ENCODE assay signal across 1 cellular context in the genomic region with DNA sequence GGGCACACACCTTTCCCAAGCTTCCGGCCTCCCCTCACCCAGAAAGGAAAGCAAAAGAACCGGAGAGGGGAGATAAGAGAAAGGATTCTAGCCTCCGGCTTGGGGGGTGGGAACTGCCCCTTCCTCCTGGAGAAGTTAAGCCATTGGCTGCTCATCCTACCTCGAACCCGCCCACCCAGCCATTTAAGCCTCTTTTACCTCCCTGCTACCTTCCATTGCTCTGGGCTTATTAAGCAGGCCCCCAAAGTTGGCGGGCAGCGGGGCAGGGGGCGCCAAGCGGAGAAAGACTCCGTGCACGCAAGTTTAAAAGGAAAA.
A peak's percentile ranks its signal among the peaks of the same experiment; 100 is the strongest.
TF ChIP-seq lines count a peak whose summit lies in the region.

No MANE protein-coding gene starts in this region.

TF ChIP-seq in HEK293, 187 proteins besides CTCF, POLR2A, EP300 and RAD21 (continued from another document):
- TF ChIP-seq, protein P1, sequence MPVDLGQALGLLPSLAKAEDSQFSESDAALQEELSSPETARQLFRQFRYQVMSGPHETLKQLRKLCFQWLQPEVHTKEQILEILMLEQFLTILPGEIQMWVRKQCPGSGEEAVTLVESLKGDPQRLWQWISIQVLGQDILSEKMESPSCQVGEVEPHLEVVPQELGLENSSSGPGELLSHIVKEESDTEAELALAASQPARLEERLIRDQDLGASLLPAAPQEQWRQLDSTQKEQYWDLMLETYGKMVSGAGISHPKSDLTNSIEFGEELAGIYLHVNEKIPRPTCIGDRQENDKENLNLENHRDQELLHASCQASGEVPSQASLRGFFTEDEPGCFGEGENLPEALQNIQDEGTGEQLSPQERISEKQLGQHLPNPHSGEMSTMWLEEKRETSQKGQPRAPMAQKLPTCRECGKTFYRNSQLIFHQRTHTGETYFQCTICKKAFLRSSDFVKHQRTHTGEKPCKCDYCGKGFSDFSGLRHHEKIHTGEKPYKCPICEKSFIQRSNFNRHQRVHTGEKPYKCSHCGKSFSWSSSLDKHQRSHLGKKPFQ (tag by site-specific recombination; IDR thresholded peaks at IDR 0.05): no peak
- TF ChIP-seq ZNF544 (tag by site-specific recombination; IDR thresholded peaks at IDR 0.05): no peak
- no peak for TF ChIP-seq ZNF830 (tag by site-specific recombination; IDR thresholded peaks at IDR 0.05; ENCODE audit: low read depth)
- TF ChIP-seq, protein P2, sequence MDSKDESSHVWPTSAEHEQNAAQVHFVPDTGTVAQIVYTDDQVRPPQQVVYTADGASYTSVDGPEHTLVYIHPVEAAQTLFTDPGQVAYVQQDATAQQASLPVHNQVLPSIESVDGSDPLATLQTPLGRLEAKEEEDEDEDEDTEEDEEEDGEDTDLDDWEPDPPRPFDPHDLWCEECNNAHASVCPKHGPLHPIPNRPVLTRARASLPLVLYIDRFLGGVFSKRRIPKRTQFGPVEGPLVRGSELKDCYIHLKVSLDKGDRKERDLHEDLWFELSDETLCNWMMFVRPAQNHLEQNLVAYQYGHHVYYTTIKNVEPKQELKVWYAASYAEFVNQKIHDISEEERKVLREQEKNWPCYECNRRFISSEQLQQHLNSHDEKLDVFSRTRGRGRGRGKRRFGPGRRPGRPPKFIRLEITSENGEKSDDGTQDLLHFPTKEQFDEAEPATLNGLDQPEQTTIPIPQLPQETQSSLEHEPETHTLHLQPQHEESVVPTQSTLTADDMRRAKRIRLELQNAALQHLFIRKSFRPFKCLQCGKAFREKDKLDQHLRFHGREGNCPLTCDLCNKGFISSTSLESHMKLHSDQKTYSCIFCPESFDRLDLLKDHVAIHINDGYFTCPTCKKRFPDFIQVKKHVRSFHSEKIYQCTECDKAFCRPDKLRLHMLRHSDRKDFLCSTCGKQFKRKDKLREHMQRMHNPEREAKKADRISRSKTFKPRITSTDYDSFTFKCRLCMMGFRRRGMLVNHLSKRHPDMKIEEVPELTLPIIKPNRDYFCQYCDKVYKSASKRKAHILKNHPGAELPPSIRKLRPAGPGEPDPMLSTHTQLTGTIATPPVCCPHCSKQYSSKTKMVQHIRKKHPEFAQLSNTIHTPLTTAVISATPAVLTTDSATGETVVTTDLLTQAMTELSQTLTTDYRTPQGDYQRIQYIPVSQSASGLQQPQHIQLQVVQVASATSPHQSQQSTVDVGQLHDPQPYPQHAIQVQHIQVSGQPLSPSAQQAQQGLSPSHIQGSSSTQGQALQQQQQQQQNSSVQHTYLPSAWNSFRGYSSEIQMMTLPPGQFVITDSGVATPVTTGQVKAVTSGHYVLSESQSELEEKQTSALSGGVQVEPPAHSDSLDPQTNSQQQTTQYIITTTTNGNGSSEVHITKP (tag by site-specific recombination; IDR thresholded peaks at IDR 0.05): no peak
- TF ChIP-seq, protein P3, sequence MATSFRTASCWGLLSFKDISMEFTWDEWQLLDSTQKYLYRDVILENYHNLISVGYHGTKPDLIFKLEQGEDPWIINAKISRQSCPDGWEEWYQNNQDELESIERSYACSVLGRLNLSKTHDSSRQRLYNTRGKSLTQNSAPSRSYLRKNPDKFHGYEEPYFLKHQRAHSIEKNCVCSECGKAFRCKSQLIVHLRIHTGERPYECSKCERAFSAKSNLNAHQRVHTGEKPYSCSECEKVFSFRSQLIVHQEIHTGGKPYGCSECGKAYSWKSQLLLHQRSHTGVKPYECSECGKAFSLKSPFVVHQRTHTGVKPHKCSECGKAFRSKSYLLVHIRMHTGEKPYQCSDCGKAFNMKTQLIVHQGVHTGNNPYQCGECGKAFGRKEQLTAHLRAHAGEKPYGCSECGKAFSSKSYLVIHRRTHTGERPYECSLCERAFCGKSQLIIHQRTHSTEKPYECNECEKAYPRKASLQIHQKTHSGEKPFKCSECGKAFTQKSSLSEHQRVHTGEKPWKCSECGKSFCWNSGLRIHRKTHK (tag by site-specific recombination; IDR thresholded peaks at IDR 0.05): no peak
- no peak for TF ChIP-seq ZNF184 (tag by site-specific recombination; IDR thresholded peaks at IDR 0.05)
- TF ChIP-seq SETDB1 (IDR thresholded peaks at IDR 0.05; ENCODE audit: insufficient read length, low read length): no peak
- TF ChIP-seq ZBTB7A (tag by site-specific recombination; IDR thresholded peaks at IDR 0.05; ENCODE audit: low read depth): no peak
- no peak for TF ChIP-seq SCRT2 (tag by site-specific recombination; IDR thresholded peaks at IDR 0.05)
- TF ChIP-seq, protein P4, sequence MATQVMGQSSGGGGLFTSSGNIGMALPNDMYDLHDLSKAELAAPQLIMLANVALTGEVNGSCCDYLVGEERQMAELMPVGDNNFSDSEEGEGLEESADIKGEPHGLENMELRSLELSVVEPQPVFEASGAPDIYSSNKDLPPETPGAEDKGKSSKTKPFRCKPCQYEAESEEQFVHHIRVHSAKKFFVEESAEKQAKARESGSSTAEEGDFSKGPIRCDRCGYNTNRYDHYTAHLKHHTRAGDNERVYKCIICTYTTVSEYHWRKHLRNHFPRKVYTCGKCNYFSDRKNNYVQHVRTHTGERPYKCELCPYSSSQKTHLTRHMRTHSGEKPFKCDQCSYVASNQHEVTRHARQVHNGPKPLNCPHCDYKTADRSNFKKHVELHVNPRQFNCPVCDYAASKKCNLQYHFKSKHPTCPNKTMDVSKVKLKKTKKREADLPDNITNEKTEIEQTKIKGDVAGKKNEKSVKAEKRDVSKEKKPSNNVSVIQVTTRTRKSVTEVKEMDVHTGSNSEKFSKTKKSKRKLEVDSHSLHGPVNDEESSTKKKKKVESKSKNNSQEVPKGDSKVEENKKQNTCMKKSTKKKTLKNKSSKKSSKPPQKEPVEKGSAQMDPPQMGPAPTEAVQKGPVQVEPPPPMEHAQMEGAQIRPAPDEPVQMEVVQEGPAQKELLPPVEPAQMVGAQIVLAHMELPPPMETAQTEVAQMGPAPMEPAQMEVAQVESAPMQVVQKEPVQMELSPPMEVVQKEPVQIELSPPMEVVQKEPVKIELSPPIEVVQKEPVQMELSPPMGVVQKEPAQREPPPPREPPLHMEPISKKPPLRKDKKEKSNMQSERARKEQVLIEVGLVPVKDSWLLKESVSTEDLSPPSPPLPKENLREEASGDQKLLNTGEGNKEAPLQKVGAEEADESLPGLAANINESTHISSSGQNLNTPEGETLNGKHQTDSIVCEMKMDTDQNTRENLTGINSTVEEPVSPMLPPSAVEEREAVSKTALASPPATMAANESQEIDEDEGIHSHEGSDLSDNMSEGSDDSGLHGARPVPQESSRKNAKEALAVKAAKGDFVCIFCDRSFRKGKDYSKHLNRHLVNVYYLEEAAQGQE (tag by site-specific recombination; IDR thresholded peaks at IDR 0.05): no peak
- TF ChIP-seq ZNF473 (tag by site-specific recombination; IDR thresholded peaks at IDR 0.05): no peak
- TF ChIP-seq, protein P5, sequence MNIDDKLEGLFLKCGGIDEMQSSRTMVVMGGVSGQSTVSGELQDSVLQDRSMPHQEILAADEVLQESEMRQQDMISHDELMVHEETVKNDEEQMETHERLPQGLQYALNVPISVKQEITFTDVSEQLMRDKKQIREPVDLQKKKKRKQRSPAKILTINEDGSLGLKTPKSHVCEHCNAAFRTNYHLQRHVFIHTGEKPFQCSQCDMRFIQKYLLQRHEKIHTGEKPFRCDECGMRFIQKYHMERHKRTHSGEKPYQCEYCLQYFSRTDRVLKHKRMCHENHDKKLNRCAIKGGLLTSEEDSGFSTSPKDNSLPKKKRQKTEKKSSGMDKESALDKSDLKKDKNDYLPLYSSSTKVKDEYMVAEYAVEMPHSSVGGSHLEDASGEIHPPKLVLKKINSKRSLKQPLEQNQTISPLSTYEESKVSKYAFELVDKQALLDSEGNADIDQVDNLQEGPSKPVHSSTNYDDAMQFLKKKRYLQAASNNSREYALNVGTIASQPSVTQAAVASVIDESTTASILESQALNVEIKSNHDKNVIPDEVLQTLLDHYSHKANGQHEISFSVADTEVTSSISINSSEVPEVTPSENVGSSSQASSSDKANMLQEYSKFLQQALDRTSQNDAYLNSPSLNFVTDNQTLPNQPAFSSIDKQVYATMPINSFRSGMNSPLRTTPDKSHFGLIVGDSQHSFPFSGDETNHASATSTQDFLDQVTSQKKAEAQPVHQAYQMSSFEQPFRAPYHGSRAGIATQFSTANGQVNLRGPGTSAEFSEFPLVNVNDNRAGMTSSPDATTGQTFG (tag by site-specific recombination; IDR thresholded peaks at IDR 0.05; ENCODE audit: borderline replicate concordance): no peak
- no peak for TF ChIP-seq ZNF423 (tag by site-specific recombination; IDR thresholded peaks at IDR 0.05)
- TF ChIP-seq ZNF677 (tag by site-specific recombination; IDR thresholded peaks at IDR 0.05): no peak
- no peak for TF ChIP-seq MYNN (tag by site-specific recombination; IDR thresholded peaks at IDR 0.05; ENCODE audit: borderline replicate concordance)
- TF ChIP-seq OSR2 (tag by site-specific recombination; IDR thresholded peaks at IDR 0.05): no peak
- TF ChIP-seq ZNF530 (tag by site-specific recombination; IDR thresholded peaks at IDR 0.05; ENCODE audit: low read depth): no peak
- TF ChIP-seq, protein P6, sequence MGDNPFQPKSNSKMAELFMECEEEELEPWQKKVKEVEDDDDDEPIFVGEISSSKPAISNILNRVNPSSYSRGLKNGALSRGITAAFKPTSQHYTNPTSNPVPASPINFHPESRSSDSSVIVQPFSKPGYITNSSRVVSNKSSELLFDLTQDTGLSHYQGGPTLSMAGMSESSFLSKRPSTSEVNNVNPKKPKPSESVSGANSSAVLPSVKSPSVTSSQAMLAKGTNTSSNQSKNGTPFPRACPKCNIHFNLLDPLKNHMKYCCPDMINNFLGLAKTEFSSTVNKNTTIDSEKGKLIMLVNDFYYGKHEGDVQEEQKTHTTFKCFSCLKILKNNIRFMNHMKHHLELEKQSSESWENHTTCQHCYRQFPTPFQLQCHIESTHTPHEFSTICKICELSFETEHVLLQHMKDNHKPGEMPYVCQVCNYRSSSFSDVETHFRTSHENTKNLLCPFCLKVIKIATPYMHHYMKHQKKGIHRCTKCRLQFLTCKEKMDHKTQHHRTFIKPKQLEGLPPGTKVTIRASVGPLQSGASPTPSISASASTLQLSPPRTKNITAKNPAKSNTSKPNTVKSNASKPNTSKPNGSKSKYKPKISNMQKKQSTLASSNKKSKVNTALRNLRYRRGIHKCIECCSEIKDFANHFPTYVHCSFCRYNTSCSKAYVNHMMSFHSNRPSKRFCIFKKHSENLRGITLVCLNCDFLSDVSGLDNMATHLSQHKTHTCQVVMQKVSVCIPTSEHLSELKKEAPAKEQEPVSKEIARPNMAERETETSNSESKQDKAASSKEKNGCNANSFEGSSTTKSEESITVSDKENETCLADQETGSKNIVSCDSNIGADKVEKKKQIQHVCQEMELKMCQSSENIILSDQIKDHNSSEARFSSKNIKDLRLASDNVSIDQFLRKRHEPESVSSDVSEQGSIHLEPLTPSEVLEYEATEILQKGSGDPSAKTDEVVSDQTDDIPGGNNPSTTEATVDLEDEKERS (tag by site-specific recombination; IDR thresholded peaks at IDR 0.05): no peak
- no peak for TF ChIP-seq ZSCAN16 (tag by site-specific recombination; IDR thresholded peaks at IDR 0.05)
- TF ChIP-seq ZNF621 (tag by site-specific recombination; IDR thresholded peaks at IDR 0.05): no peak
- no peak for TF ChIP-seq ZFP69B (tag by site-specific recombination; IDR thresholded peaks at IDR 0.05)
- no peak for TF ChIP-seq ZNF555 (tag by site-specific recombination; conservative IDR thresholded peaks at IDR 0.05)
- TF ChIP-seq TCF7L2 (IDR thresholded peaks at IDR 0.05; ENCODE audit: borderline replicate concordance, low read depth, low read length): no peak
- no peak for TF ChIP-seq ZNF529 (tag by site-specific recombination; IDR thresholded peaks at IDR 0.05; ENCODE audit: insufficient replicate concordance)
- TF ChIP-seq, protein P7, sequence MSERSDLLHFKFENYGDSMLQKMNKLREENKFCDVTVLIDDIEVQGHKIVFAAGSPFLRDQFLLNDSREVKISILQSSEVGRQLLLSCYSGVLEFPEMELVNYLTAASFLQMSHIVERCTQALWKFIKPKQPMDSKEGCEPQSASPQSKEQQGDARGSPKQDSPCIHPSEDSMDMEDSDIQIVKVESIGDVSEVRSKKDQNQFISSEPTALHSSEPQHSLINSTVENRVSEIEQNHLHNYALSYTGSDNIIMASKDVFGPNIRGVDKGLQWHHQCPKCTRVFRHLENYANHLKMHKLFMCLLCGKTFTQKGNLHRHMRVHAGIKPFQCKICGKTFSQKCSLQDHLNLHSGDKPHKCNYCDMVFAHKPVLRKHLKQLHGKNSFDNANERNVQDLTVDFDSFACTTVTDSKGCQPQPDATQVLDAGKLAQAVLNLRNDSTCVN (tag by site-specific recombination; optimal IDR thresholded peaks at IDR 0.05): peak; percentile 39
- no peak for TF ChIP-seq ZNF157 (tag by site-specific recombination; IDR thresholded peaks at IDR 0.05)
- TF ChIP-seq ZNF175 (tag by site-specific recombination; IDR thresholded peaks at IDR 0.05): no peak
- TF ChIP-seq ZSCAN23 (tag by site-specific recombination; IDR thresholded peaks at IDR 0.05): no peak
- no peak for TF ChIP-seq ZXDB (tag by site-specific recombination; IDR thresholded peaks at IDR 0.05)
- TF ChIP-seq, protein P8, sequence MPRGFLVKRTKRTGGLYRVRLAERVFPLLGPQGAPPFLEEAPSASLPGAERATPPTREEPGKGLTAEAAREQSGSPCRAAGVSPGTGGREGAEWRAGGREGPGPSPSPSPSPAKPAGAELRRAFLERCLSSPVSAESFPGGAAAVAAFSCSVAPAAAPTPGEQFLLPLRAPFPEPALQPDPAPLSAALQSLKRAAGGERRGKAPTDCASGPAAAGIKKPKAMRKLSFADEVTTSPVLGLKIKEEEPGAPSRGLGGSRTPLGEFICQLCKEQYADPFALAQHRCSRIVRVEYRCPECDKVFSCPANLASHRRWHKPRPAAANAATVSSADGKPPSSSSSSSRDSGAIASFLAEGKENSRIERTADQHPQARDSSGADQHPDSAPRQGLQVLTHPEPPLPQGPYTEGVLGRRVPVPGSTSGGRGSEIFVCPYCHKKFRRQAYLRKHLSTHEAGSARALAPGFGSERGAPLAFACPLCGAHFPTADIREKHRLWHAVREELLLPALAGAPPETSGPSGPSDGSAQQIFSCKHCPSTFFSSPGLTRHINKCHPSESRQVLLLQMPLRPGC (tag by site-specific recombination; IDR thresholded peaks at IDR 0.05): no peak
